Comparison of ENCODE assay signal across 14 cellular contexts in the genomic region with DNA sequence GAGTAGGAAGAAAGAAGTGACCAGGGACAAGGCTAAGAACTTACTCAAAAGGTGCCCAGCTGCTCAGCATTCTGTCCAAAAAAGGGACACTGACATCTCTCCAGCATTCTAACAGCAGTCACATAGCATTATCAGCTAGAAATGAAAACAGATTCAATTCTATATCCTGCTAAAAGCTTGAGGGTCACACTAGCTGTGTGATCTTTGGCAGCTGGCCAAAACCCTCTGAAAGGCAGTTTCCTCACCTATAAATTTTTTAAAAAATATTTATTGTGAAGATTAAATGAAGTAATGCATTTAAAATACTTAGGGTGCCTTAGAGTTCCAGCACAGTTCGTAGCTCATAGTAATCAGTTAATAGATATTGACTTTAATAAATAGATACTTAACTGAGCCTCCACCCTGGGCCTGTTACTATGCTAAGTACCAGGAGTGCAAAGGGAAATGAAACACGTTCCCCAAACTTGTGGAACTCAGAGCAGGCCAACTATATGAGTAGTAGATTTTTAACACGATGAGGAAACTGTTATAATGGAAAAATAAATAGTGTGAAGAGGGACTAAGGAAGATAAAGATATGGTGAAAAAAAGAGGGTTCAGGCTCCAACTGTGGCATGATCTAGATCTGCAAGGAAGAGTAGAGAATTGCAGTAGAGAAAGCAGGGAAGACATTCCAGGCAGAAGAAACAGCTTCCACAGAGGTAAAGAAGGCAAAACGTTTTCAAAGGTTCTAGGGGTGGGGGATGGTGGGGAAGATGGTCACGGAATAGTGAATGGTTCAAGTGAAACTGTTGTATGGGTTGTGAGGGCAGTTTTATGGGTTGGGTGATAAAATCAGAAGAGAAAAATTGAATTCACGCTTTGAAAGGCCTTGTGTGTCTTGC. TPM values are rescaled to one million over a fixed set of nuclear protein-coding genes. Genes with fewer than 3 reads are reported as not detected.
DNase-seq lines count a peak whose midpoint lies in the region; ATAC-seq, FAIRE-seq and TF ChIP-seq lines count a peak whose summit lies in the region.
"Had no signal": no experiment of that assay in that cellular context is flagged by ENCODE, and none has a peak within 500 bp of the region (broad histone marks: within the 10 kb centered on the region; RNA-seq: fewer than 3 reads in every experiment).

No MANE protein-coding gene starts in this region.

- peak; percentile 32 for FAIRE-seq in urothelium cell line (lab: Jason Lieb, UNC)

- no peak for DNase-seq in stimulated activated naive CD8-positive, alpha-beta T cell treated with anti-CD3 and anti-CD28 coated beads, Interleukin-15, amount 100 ng/mL, for 72 hours
- peak; percentile 70 for DNase-seq in OCI-M1 (lab: John Stamatoyannopoulos, UW)
- no peak for DNase-seq in urothelium cell line (ENCODE audit: low spot score)
- no peak for DNase-seq in HCEC 1CT
- no peak for DNase-seq in psoas muscle
- DNase-seq in uterus = no peak
- DNase-seq: activated T-cell treated with anti-CD3 and anti-CD28 coated beads, Interleukin-2, amount 50 U/mL, for 4 hours; kidney glomerular epithelial cell; ovary had no signal

- H3K27ac ChIP-seq in psoas muscle = no peak overlapping the region
- H3K27ac ChIP-seq in uterus = no peak overlapping the region
- H3K27ac ChIP-seq: cardiac muscle cell, ovary had no signal

- no peaks in the 10 kb centered on the region for H3K27me3 Mint-ChIP-seq in stimulated activated naive CD8-positive, alpha-beta T cell treated with anti-CD3 and anti-CD28 coated beads, Interleukin-15, Interleukin-2, amounts not matched to agents 100 ng/mL and 50 ng/mL, for 24 hours
- peaks cover 7% of the 10 kb centered on the region for H3K27me3 Mint-ChIP-seq in stimulated activated naive CD8-positive, alpha-beta T cell treated with anti-CD3 and anti-CD28 coated beads, Interleukin-15, amount 100 ng/mL, for 72 hours

- H3K9me3 Mint-ChIP-seq in stimulated activated naive CD8-positive, alpha-beta T cell treated with anti-CD3 and anti-CD28 coated beads, Interleukin-15, Interleukin-2, amounts not matched to agents 100 ng/mL and 50 ng/mL, for 24 hours = no peaks in the 10 kb centered on the region
- no peaks in the 10 kb centered on the region for H3K9me3 Mint-ChIP-seq in stimulated activated naive CD8-positive, alpha-beta T cell treated with anti-CD3 and anti-CD28 coated beads, Interleukin-15, amount 100 ng/mL, for 72 hours
- H3K9me3 Mint-ChIP-seq: activated T-cell treated with anti-CD3 and anti-CD28 coated beads, Interleukin-2, amount 50 U/mL, for 4 hours had no signal

- H3K36me3 Mint-ChIP-seq in stimulated activated naive CD8-positive, alpha-beta T cell treated with anti-CD3 and anti-CD28 coated beads, Interleukin-15, Interleukin-2, amounts not matched to agents 100 ng/mL and 50 ng/mL, for 24 hours (ENCODE audit: low read depth) = no peaks in the 10 kb centered on the region

- no peak for TF ChIP-seq CTCF in psoas muscle (IDR thresholded peaks at IDR 0.05)
- TF ChIP-seq CTCF in uterus (IDR thresholded peaks at IDR 0.05) = no peak

- intact Hi-C loops in psoas muscle (cut with DNase I) = no loop called here
- intact Hi-C loops in uterus (cut with DNase I; ENCODE audit: low total_unique reads) = no loop called here

- H3K36me3 ChIP-seq in psoas muscle (ENCODE audit: insufficient read depth in 1 of 2, low read depth in 1 of 2) (no peaks in the 10 kb centered on the region), uterus (no peaks in the 10 kb centered on the region)
- H3K36me3 ChIP-seq: cardiac muscle cell, ovary, thoracic aorta had no signal

- H3K27me3 ChIP-seq in psoas muscle (ENCODE audit: insufficient read depth in 3 of 3, low read length in 2 of 3) (no peaks in the 10 kb centered on the region), uterus (no peaks in the 10 kb centered on the region)
- H3K27me3 ChIP-seq: cardiac muscle cell, ovary had no signal

- TF ChIP-seq POLR2A in uterus (IDR thresholded peaks at IDR 0.05) = no peak

- H3K4me3 Mint-ChIP-seq in stimulated activated naive CD8-positive, alpha-beta T cell treated with anti-CD3 and anti-CD28 coated beads, Interleukin-15, Interleukin-2, amounts not matched to agents 100 ng/mL and 50 ng/mL, for 24 hours = no peak overlapping the region
- H3K4me3 Mint-ChIP-seq in stimulated activated naive CD8-positive, alpha-beta T cell treated with anti-CD3 and anti-CD28 coated beads, Interleukin-15, amount 100 ng/mL, for 72 hours = no peak overlapping the region
- H3K4me3 Mint-ChIP-seq: activated T-cell treated with anti-CD3 and anti-CD28 coated beads, Interleukin-2, amount 50 U/mL, for 4 hours had no signal

- peaks cover 18% of the 10 kb centered on the region for H3K4me1 Mint-ChIP-seq in stimulated activated naive CD8-positive, alpha-beta T cell treated with anti-CD3 and anti-CD28 coated beads, Interleukin-15, Interleukin-2, amounts not matched to agents 100 ng/mL and 50 ng/mL, for 24 hours (ENCODE audit: low read depth)
- no peaks in the 10 kb centered on the region for H3K4me1 Mint-ChIP-seq in stimulated activated naive CD8-positive, alpha-beta T cell treated with anti-CD3 and anti-CD28 coated beads, Interleukin-15, amount 100 ng/mL, for 72 hours

- ATAC-seq in stimulated activated naive CD8-positive, alpha-beta T cell treated with anti-CD3 and anti-CD28 coated beads, Interleukin-15, amount 100 ng/mL, for 72 hours = no peak
- ATAC-seq in HG02759 (IDR thresholded peaks at IDR 0.05; ENCODE audit: unreplicated experiment) (peak; percentile 16), psoas muscle (no peak)
- ATAC-seq: activated T-cell treated with anti-CD3 and anti-CD28 coated beads, Interleukin-2, amount 50 U/mL, for 4 hours had no signal

- H3K4me3 ChIP-seq in psoas muscle (no peak overlapping the region), uterus (no peak overlapping the region)
- H3K4me3 ChIP-seq: cardiac muscle cell, ovary, thoracic aorta had no signal

- H3K9me3 ChIP-seq in psoas muscle (no peaks in the 10 kb centered on the region), uterus (no peaks in the 10 kb centered on the region)
- H3K9me3 ChIP-seq: ovary, thoracic aorta had no signal

- no peaks in the 10 kb centered on the region for H3K4me1 ChIP-seq in psoas muscle
- no peaks in the 10 kb centered on the region for H3K4me1 ChIP-seq in uterus

- 50 to 58% (median 52%) methylated on average over 6 of the region's 6 CpGs for WGBS in psoas muscle, 3 donors

- H3K27ac Mint-ChIP-seq in stimulated activated naive CD8-positive, alpha-beta T cell treated with anti-CD3 and anti-CD28 coated beads, Interleukin-15, Interleukin-2, amounts not matched to agents 100 ng/mL and 50 ng/mL, for 24 hours = peak overlapping the region; percentile 18
- no peak overlapping the region for H3K27ac Mint-ChIP-seq in stimulated activated naive CD8-positive, alpha-beta T cell treated with anti-CD3 and anti-CD28 coated beads, Interleukin-15, amount 100 ng/mL, for 72 hours

RNA-seq across cellular contexts. Expression of gene CD86, which starts 11.4 kb away (rescaled TPM):
- 1 to 10 TPM in 2 of 4 donors, under 1 TPM in 2; 0.71 to 1.4 (median 0.99) TPM for total RNA-seq in psoas muscle
- polyA plus RNA-seq in psoas muscle = under 1 TPM; 0.16 to 0.40 (median 0.24) TPM
- total RNA-seq in uterus = 1 to 10 TPM in 3 of 4 donors, under 1 TPM in 1; 0.29 to 4.3 (median 3.0) TPM
- total RNA-seq: cardiac muscle cell, fibroblast of lung had no signal
- polyA plus RNA-seq: cardiac muscle cell, fibroblast of lung had no signal

RNA-seq across cellular contexts. Expression of gene ILDR1, which starts 44.5 kb away (rescaled TPM):
- total RNA-seq in psoas muscle = not detected
- not detected for polyA plus RNA-seq in psoas muscle
- total RNA-seq in uterus = 1 to 10 TPM in 1 of 4 donors, not detected in 3; 1.9 TPM
- total RNA-seq: fibroblast of lung, thoracic aorta had no signal
- polyA plus RNA-seq: cardiac muscle cell, fibroblast of lung had no signal
